27 cellular contexts compared by ENCODE assay signal in the genomic region with DNA sequence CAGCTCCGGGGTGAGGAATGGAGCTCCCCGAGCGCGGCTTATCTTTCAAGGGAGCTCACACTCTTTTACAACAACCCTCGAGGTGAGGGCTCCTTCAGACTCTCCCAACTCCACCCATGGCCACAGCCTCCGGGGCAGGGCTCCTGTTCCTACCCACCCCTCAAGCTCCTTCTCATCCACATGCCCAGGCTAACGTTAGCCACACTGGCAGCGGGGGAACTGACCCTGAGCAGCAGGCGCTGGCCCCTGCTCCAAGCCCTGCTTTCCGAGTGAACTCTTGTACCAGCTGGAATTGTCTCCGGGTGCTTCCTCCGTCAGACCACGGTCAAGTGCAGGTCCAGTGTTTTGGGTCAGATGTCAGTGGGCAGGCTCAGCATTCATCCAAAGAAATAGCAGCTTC.
"Had no signal": no experiment of that assay in that cellular context is flagged by ENCODE, and none has a peak within 500 bp of the region (broad histone marks: within the 10 kb centered on the region; RNA-seq: fewer than 3 reads in every experiment).

No MANE protein-coding gene starts in this region.

- ATAC-seq: activated T-cell treated with anti-CD3 and anti-CD28 coated beads, Interleukin-2, amount 50 U/mL, for 72 hours; effector memory CD8-positive, alpha-beta T cell; WTC11 had no signal

- H3K4me3 ChIP-seq: coronary artery, esophagus squamous epithelium had no signal

- H3K4me1 ChIP-seq: esophagus squamous epithelium had no signal

- H3K9me3 ChIP-seq: esophagus squamous epithelium had no signal

- H3K27me3 ChIP-seq: brain microvascular endothelial cell had no signal

- DNase-seq: activated CD4-positive, alpha-beta memory T cell treated with anti-CD3 and anti-CD28 coated beads, Interleukin-2, amount 10 ng/mL, durations not matched to agents 7 days and 5 days; activated CD4-positive, alpha-beta T cell treated with anti-CD3 and anti-CD28 coated beads for 1 hour; activated CD4-positive, alpha-beta T cell treated with anti-CD3 and anti-CD28 coated beads for 4 hours; activated CD4-positive, alpha-beta T cell treated with anti-CD3 and anti-CD28 coated beads, Interleukin-2, amount 10 ng/mL, durations not matched to agents 7 days and 5 days; activated CD4-positive, alpha-beta T cell treated with anti-CD3 and anti-CD28 coated beads, Interleukin-2, amount 50 U/mL, for 4 hours; activated CD8-positive, alpha-beta memory T cell treated with anti-CD3 and anti-CD28 coated beads, Interleukin-2, amount 50 U/mL, for 48 hours; activated gamma-delta T cell; activated naive CD4-positive, alpha-beta T cell treated with anti-CD3 and anti-CD28 coated beads, Interleukin-2, amount 50 U/mL, for 16 hours; activated naive CD4-positive, alpha-beta T cell treated with Interleukin-2 at 50 U/mL for 16 hours; activated T-cell treated with anti-CD3 and anti-CD28 coated beads for 4 hours; activated T-cell treated with anti-CD3 and anti-CD28 coated beads, Interleukin-2, amount 50 U/mL, for 24 hours; activated T-cell treated with anti-CD3 and anti-CD28 coated beads, Interleukin-2, amount 50 U/mL, for 72 hours; amniotic stem cell; brain microvascular endothelial cell; dermis blood vessel endothelial cell; effector CD4-positive, alpha-beta T cell; effector memory CD8-positive, alpha-beta T cell; esophagus squamous epithelium; foreskin fibroblast; T-helper 2 cell had no signal

- H3K36me3 ChIP-seq: brain microvascular endothelial cell, esophagus squamous epithelium had no signal

- FAIRE-seq: astrocyte, endometrium, endothelial cell of umbilical vein, frontal cortex had no signal

- H3K27ac ChIP-seq: brain microvascular endothelial cell, coronary artery, epithelial cell of prostate, esophagus squamous epithelium had no signal
